14 cellular contexts compared by ENCODE assay signal in genomic region chr2:98486374-98486981, GRCh38. TPM values are rescaled to one million over a fixed set of nuclear protein-coding genes. Genes with fewer than 3 reads are reported as not detected.
DNase-seq lines count a peak whose midpoint lies in the region; ATAC-seq and TF ChIP-seq lines count a peak whose summit lies in the region.
"Had no signal": no experiment of that assay in that cellular context is flagged by ENCODE, and none has a peak within 500 bp of the region (broad histone marks: within the 10 kb centered on the region; RNA-seq: fewer than 3 reads in every experiment).

No MANE protein-coding gene starts in this region.

- DNase-seq in activated T-cell treated with anti-CD3 and anti-CD28 coated beads, Interleukin-2, amount 50 U/mL, for 1 hour: peak; percentile 15
- no peak for DNase-seq in activated T-cell treated with anti-CD3 and anti-CD28 coated beads, Interleukin-2, amount 50 U/mL, for 4 hours
- DNase-seq in HT-29 (ENCODE audit: low spot score) (peak; percentile 39), breast epithelium (ENCODE audit: low spot score in 2 of 2) (no peak), spleen (peak; percentile 44), mesenchymal stem cell (no peak)
- DNase-seq: effector CD8-positive, alpha-beta T cell; NCI-H1694; NCI-H69; stomach; SW 1271 had no signal

- TF ChIP-seq CTCF in breast epithelium (IDR thresholded peaks at IDR 0.05) (no peak), spleen (IDR thresholded peaks at IDR 0.05 in 8 of 11, conservative IDR thresholded peaks at IDR 0.05 in 3 of 11) (no peak)

- ATAC-seq in activated T-cell treated with anti-CD3 and anti-CD28 coated beads, Interleukin-2, amount 50 U/mL, for 4 hours: no peak
- no peak for ATAC-seq in HG03097 (IDR thresholded peaks at IDR 0.05; ENCODE audit: low FRiP score, unreplicated experiment)
- no peak for ATAC-seq in HG03139 (IDR thresholded peaks at IDR 0.05; ENCODE audit: unreplicated experiment)

- H3K4me1 Mint-ChIP-seq in activated T-cell treated with anti-CD3 and anti-CD28 coated beads, Interleukin-2, amount 50 U/mL, for 4 hours (ENCODE audit: low read depth): peaks cover 90% of the 10 kb centered on the region

- no peak overlapping the region for H2AK5ac ChIP-seq in mesenchymal stem cell (ENCODE audit: low read length, severe bottlenecking)

- H3K9me3 Mint-ChIP-seq in activated T-cell treated with anti-CD3 and anti-CD28 coated beads, Interleukin-2, amount 50 U/mL, for 4 hours: no peaks in the 10 kb centered on the region

- H3K4me2 ChIP-seq in mesenchymal stem cell (ENCODE audit: low read length, poor library complexity, severe bottlenecking): no peak overlapping the region

- H3K4me1 ChIP-seq in breast epithelium (no peaks in the 10 kb centered on the region), spleen (peaks cover 12 to 99% (median 79%) of the 10 kb centered on the region in 6 donors), mesenchymal stem cell (ENCODE audit: control insufficient read depth, insufficient read depth, low read depth, low read length) (peaks cover 8% of the 10 kb centered on the region)

- H3K18ac ChIP-seq in mesenchymal stem cell (ENCODE audit: low read depth in 1 of 2, low read length in 2 of 2): no peak overlapping the region

- H3K9me3 ChIP-seq in breast epithelium: no peaks in the 10 kb centered on the region
- H3K9me3 ChIP-seq in spleen: no peaks in the 10 kb centered on the region
- no peaks in the 10 kb centered on the region for H3K9me3 ChIP-seq in mesenchymal stem cell (ENCODE audit: control insufficient read depth, low read length)
- H3K9me3 ChIP-seq: stomach had no signal

- H2BK5ac ChIP-seq in mesenchymal stem cell (ENCODE audit: low read depth, low read length, poor library complexity, severe bottlenecking): no peak overlapping the region

- no peak overlapping the region for H3K23ac ChIP-seq in mesenchymal stem cell (ENCODE audit: low read length in 2 of 2)

- TF ChIP-seq POLR2A in breast epithelium (IDR thresholded peaks at IDR 0.05) (no peak), spleen (IDR thresholded peaks at IDR 0.05) (no peak)

- no peak overlapping the region for H2BK120ac ChIP-seq in mesenchymal stem cell (ENCODE audit: low read depth, low read length)

- no peak overlapping the region for H2AFZ ChIP-seq in mesenchymal stem cell (ENCODE audit: low read depth, low read length)

- H4K91ac ChIP-seq in mesenchymal stem cell (ENCODE audit: low read length): no peak overlapping the region

- no peak overlapping the region for H2BK12ac ChIP-seq in mesenchymal stem cell (ENCODE audit: low read length in 2 of 2)

- no peak overlapping the region for H3K4ac ChIP-seq in mesenchymal stem cell (ENCODE audit: low read depth in 1 of 2, low read length in 2 of 2)

- intact Hi-C loops in breast epithelium (cut with DNase I; ENCODE audit: low total_unique reads): no loop called here
- intact Hi-C loops in spleen (cut with DNase I; ENCODE audit: low total_unique reads): no loop called here

- no peak overlapping the region for H3K4me3 Mint-ChIP-seq in activated T-cell treated with anti-CD3 and anti-CD28 coated beads, Interleukin-2, amount 50 U/mL, for 4 hours

- no peak overlapping the region for H2BK15ac ChIP-seq in mesenchymal stem cell (ENCODE audit: low read depth, poor library complexity, severe bottlenecking)

- no peaks in the 10 kb centered on the region for H3K27me3 ChIP-seq in breast epithelium
- no peaks in the 10 kb centered on the region for H3K27me3 ChIP-seq in spleen (replicated peaks in 1 of 7)
- peaks cover 0 to 2% of the 10 kb centered on the region in 2 experiments for H3K27me3 ChIP-seq in mesenchymal stem cell (ENCODE audit: control insufficient read depth in 1 of 2, insufficient read depth in 1 of 2, low read length in 2 of 2)
- H3K27me3 ChIP-seq: stomach had no signal

- no peaks in the 10 kb centered on the region for H3K27me3 Mint-ChIP-seq in activated T-cell treated with anti-CD3 and anti-CD28 coated beads, Interleukin-2, amount 50 U/mL, for 4 hours (ENCODE audit: low read depth)

- H3K36me3 ChIP-seq in breast epithelium: no peaks in the 10 kb centered on the region
- H3K36me3 ChIP-seq in spleen: peaks cover 0 to 15% (median 0%) of the 10 kb centered on the region in 6 donors
- peaks cover 0 to 1% of the 10 kb centered on the region in 2 experiments for H3K36me3 ChIP-seq in mesenchymal stem cell (ENCODE audit: control insufficient read depth in 1 of 2, insufficient read depth in 2 of 2, low read depth in 1 of 2, low read length in 2 of 2)
- H3K36me3 ChIP-seq: stomach had no signal

- WGBS in spleen, 5 donors: 72 to 82% (median 82%) methylated on average over 5 of the region's 5 CpGs
- 94% methylated on average over 5 of the region's 5 CpGs for WGBS in mesenchymal stem cell

- peaks cover 62% of the 10 kb centered on the region for H3K79me1 ChIP-seq in mesenchymal stem cell (replicated peaks; ENCODE audit: low read length, poor library complexity, severe bottlenecking)

- peak overlapping the region in 1 of 2 experiments; percentile 79 for H3K14ac ChIP-seq in mesenchymal stem cell (ENCODE audit: low read length in 2 of 2)

- peak overlapping the region; percentile 25 to 40 for H3K27ac ChIP-seq in breast epithelium
- peak overlapping the region in 3 of 8 donors; percentile 50 to 68 (median 51) for H3K27ac ChIP-seq in spleen
- no peak overlapping the region for H3K27ac ChIP-seq in mesenchymal stem cell (ENCODE audit: low read length, poor library complexity, severe bottlenecking)
- H3K27ac ChIP-seq: stomach had no signal

- H3K9ac ChIP-seq in mesenchymal stem cell (ENCODE audit: low read length): no peak overlapping the region

- peaks cover under 1% of the 10 kb centered on the region for H3K36me3 Mint-ChIP-seq in activated T-cell treated with anti-CD3 and anti-CD28 coated beads, Interleukin-2, amount 50 U/mL, for 4 hours (ENCODE audit: insufficient read depth)

- H3K4me3 ChIP-seq in breast epithelium (no peak overlapping the region), spleen (no peak overlapping the region), mesenchymal stem cell (ENCODE audit: insufficient read depth in 1 of 2, low read depth in 1 of 2, low read length in 2 of 2) (no peak overlapping the region)
- H3K4me3 ChIP-seq: skin epidermis, stomach had no signal

- no peak overlapping the region for H4K8ac ChIP-seq in mesenchymal stem cell (ENCODE audit: low read length)

RNA-seq across cellular contexts. Expression of gene INPP4A, which starts 41.8 kb away (rescaled TPM):
- 10 to 100 TPM; 17.3 to 24.0 (median 17.3) TPM for total RNA-seq in activated T-cell treated with anti-CD3 and anti-CD28 coated beads, Interleukin-2, amount 50 U/mL, for 4 hours
- 9.9 and 11.5 TPM in 2 replicates for total RNA-seq in HT-29 (2014; rRNA removed; shearing (Covaris generic))
- total RNA-seq in breast epithelium (10 to 100 TPM; 22.6 to 35.4 (median 25.8) TPM), spleen (100 to 1,000 TPM in 1 of 7 donors, 10 to 100 TPM in 6; 55.1 to 102 (median 76.5) TPM)
- 1 to 10 TPM; 6.4 to 9.7 (median 7.1) TPM for polyA plus RNA-seq in spleen
- 8.0 TPM for polyA plus RNA-seq in mesenchymal stem cell (2013, experiment 1 of 2)
- polyA plus RNA-seq in mesenchymal stem cell (2013, experiment 2 of 2): 7.8 TPM

Comparison
In these comparisons a context has a peak if more than half of its experiments do, and no peak if none do; other contexts are left out.
1. DNase-seq: peak in activated T-cell treated with anti-CD3 and anti-CD28 coated beads, Interleukin-2, amount 50 U/mL, for 1 hour (single experiment), HT-29 (single experiment) and spleen (single experiment); none in activated T-cell treated with anti-CD3 and anti-CD28 coated beads, Interleukin-2, amount 50 U/mL, for 4 hours (single experiment), breast epithelium (0 of 2) and mesenchymal stem cell (single experiment).